Comparison of ENCODE assay signal across 19 cellular contexts in the genomic region with DNA sequence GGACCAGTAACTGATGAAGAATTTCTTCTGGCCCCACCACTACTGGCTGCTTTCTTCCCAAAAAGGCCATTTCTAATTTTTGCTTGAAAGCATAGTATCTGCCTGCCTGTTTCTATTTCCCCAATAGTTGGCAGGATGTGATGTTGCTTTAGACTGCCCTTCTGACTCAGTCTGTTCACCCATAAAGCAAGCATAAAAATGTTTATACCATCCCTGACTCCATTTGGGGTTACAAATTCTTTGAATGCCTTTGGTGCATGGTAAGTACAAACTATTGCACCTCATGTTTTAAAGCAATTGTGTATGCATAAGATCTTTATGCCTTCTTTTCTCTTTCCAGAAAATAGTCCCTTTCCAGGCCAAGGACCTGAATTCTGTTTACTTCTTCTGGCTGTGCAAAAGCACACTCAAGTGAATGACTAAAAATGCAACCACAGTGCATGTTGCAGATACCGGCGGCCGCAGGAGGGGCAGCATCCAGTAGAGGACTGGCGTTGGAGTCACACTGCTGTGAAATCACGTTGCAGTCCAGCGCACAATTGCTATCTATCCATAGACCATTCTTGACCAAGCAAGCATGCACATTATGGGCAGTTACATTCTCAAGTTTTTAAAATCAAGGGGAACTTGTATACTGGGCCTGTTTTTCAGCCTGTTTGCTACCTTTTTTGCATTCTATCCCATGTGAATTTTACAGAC.
A peak's percentile ranks its signal among the peaks of the same experiment; 100 is the strongest.
DNase-seq lines count a peak whose midpoint lies in the region; TF ChIP-seq lines count a peak whose summit lies in the region.
"Had no signal": no experiment of that assay in that cellular context is flagged by ENCODE, and none has a peak within 500 bp of the region (broad histone marks: within the 10 kb centered on the region; RNA-seq: fewer than 3 reads in every experiment).

No MANE protein-coding gene starts in this region.

- no peak overlapping the region for H2AFZ ChIP-seq in SK-N-SH (ENCODE audit: low read depth)

- H3K4me3 ChIP-seq in SK-N-SH (ENCODE audit: low read depth in 2 of 2, low read length in 1 of 2), result no peak overlapping the region
- no peak overlapping the region for H3K4me3 ChIP-seq in testis
- H3K4me3 ChIP-seq in suprapubic skin, result no peak overlapping the region
- H3K4me3 ChIP-seq: gastrocnemius medialis, upper lobe of right lung had no signal

- 0 out of 4 replicates have a peak overlapping the region, but pooled peaks of 1 of the 2 experiments have one; percentile 20 for H3K27ac ChIP-seq in SK-N-SH (ENCODE audit: low read depth in 2 of 2, low read length in 1 of 2)
- H3K27ac ChIP-seq in testis, result no peak overlapping the region
- H3K27ac ChIP-seq in suprapubic skin, result no peak overlapping the region
- H3K27ac ChIP-seq: gastrocnemius medialis, neutrophil, upper lobe of right lung had no signal

- no peak overlapping the region for H3K9ac ChIP-seq in SK-N-SH

- WGBS in SK-N-SH (ENCODE audit: low lambda C conversion rate), result 53% methylated on average over 6 of the region's 6 CpGs
- 58 to 84% methylated on average over 6 of the region's 6 CpGs for WGBS in testis, 2 donors
- 95% methylated on average over 6 of the region's 6 CpGs for WGBS in suprapubic skin

- H3K9me2 ChIP-seq in SK-N-SH, result no peaks in the 10 kb centered on the region

- H3K9me3 ChIP-seq in SK-N-SH, result no peaks in the 10 kb centered on the region
- H3K9me3 ChIP-seq in testis, result no peaks in the 10 kb centered on the region
- no peaks in the 10 kb centered on the region for H3K9me3 ChIP-seq in suprapubic skin
- H3K9me3 ChIP-seq: gastrocnemius medialis, neutrophil had no signal

- DNase-seq in ELR (ENCODE audit: low read depth), result peak; percentile 77
- DNase-seq in SK-N-SH, result no peak
- peak; percentile 10 for DNase-seq in fibroblast of peridontal ligament (ENCODE audit: extremely low read depth)
- peak; percentile 47 for DNase-seq in testis
- DNase-seq in GM13976 (ENCODE audit: low spot score), result no peak
- DNase-seq in NCI-H2171 (lab: John Stamatoyannopoulos, UW), result no peak
- DNase-seq in suprapubic skin (ENCODE audit: low spot score in 2 of 2), result no peak
- DNase-seq: activated CD4-positive, CD25-positive, alpha-beta regulatory T cell; activated gamma-delta T cell treated with Interleukin-2 at 50 U/mL for 16 hours; CD8-positive, alpha-beta T cell; effector CD8-positive, alpha-beta T cell; gastrocnemius medialis; NCI-H187; NCI-H510A treated with DMSO at 0.1 percent for 48 hours; PC-3; small intestine; SW 1271; upper lobe of right lung had no signal

- POLR2A ChIA-PET in SK-N-SH (lab: Yijun Ruan, JAX), result no interaction called here

- TF ChIP-seq EP300 in SK-N-SH (IDR thresholded peaks at IDR 0.05; ENCODE audit: borderline replicate concordance in 1 of 2, low read depth in 1 of 2, low read length in 1 of 2) (no peak), suprapubic skin (IDR thresholded peaks at IDR 0.05) (no peak)

- peaks cover 0 to 7% of the 10 kb centered on the region in 2 experiments for H3K36me3 ChIP-seq in SK-N-SH (replicated peaks in 1 of 2; ENCODE audit: control insufficient read depth in 1 of 2, insufficient read depth in 2 of 2, low read length in 1 of 2)
- H3K36me3 ChIP-seq in testis (ENCODE audit: low read depth, missing control alignments), result no peaks in the 10 kb centered on the region
- H3K36me3 ChIP-seq in suprapubic skin, result no peaks in the 10 kb centered on the region
- H3K36me3 ChIP-seq: gastrocnemius medialis, neutrophil, upper lobe of right lung had no signal

- intact Hi-C loops in testis (cut with DNase I; ENCODE audit: low total_unique reads), result no loop called here

- no peaks in the 10 kb centered on the region for H3K27me3 ChIP-seq in SK-N-SH (ENCODE audit: insufficient read depth)
- H3K27me3 ChIP-seq in testis, result no peaks in the 10 kb centered on the region
- no peaks in the 10 kb centered on the region for H3K27me3 ChIP-seq in suprapubic skin
- H3K27me3 ChIP-seq: gastrocnemius medialis, neutrophil, upper lobe of right lung had no signal

- TF ChIP-seq CTCF in SK-N-SH (IDR thresholded peaks at IDR 0.05) (no peak), testis (IDR thresholded peaks at IDR 0.05) (no peak), GM13976 (IDR thresholded peaks at IDR 0.05; ENCODE audit: borderline replicate concordance, control extremely low read depth, extremely low read depth, insufficient read depth, missing control alignments) (no peak), suprapubic skin (IDR thresholded peaks at IDR 0.05) (no peak)

- TF ChIP-seq POLR2A in testis (IDR thresholded peaks at IDR 0.05) (no peak), suprapubic skin (IDR thresholded peaks at IDR 0.05) (no peak)

- CTCF ChIA-PET in SK-N-SH (lab: Yijun Ruan, JAX), result interaction anchor here (1.0 kb wide), 1 partner anchor 13 kb away, joined by 3 read pairs; no protein-coding TSS in a partner anchor

- no peaks in the 10 kb centered on the region for H4K20me1 ChIP-seq in SK-N-SH (ENCODE audit: insufficient read depth)

- no peaks in the 10 kb centered on the region for H3K4me1 ChIP-seq in SK-N-SH (ENCODE audit: control insufficient read depth in 1 of 2, insufficient read depth in 2 of 2, low read depth in 1 of 2, low read length in 1 of 2)
- H3K4me1 ChIP-seq in testis, result peaks cover 14% of the 10 kb centered on the region
- no peaks in the 10 kb centered on the region for H3K4me1 ChIP-seq in suprapubic skin
- H3K4me1 ChIP-seq: gastrocnemius medialis, upper lobe of right lung had no signal

- no peaks in the 10 kb centered on the region for H3K79me2 ChIP-seq in SK-N-SH (ENCODE audit: insufficient read depth)

- no peaks in the 10 kb centered on the region for H3F3A ChIP-seq in SK-N-SH (replicated peaks; ENCODE audit: insufficient read depth)

- no peak overlapping the region for H3K4me2 ChIP-seq in SK-N-SH

- no peak for TF ChIP-seq RAD21 in SK-N-SH (IDR thresholded peaks at IDR 0.05; ENCODE audit: low read length)

- in situ Hi-C loops in GM13976 (cut with MboI; ENCODE audit: low sequenced_read_pairs, unreplicated experiment), result no loop called here

TF ChIP-seq in SK-N-SH, 30 proteins besides CTCF, POLR2A, EP300 and RAD21:
- no peak for TF ChIP-seq YY1 (IDR thresholded peaks at IDR 0.05; ENCODE audit: low read depth)
- TF ChIP-seq, protein P1, sequence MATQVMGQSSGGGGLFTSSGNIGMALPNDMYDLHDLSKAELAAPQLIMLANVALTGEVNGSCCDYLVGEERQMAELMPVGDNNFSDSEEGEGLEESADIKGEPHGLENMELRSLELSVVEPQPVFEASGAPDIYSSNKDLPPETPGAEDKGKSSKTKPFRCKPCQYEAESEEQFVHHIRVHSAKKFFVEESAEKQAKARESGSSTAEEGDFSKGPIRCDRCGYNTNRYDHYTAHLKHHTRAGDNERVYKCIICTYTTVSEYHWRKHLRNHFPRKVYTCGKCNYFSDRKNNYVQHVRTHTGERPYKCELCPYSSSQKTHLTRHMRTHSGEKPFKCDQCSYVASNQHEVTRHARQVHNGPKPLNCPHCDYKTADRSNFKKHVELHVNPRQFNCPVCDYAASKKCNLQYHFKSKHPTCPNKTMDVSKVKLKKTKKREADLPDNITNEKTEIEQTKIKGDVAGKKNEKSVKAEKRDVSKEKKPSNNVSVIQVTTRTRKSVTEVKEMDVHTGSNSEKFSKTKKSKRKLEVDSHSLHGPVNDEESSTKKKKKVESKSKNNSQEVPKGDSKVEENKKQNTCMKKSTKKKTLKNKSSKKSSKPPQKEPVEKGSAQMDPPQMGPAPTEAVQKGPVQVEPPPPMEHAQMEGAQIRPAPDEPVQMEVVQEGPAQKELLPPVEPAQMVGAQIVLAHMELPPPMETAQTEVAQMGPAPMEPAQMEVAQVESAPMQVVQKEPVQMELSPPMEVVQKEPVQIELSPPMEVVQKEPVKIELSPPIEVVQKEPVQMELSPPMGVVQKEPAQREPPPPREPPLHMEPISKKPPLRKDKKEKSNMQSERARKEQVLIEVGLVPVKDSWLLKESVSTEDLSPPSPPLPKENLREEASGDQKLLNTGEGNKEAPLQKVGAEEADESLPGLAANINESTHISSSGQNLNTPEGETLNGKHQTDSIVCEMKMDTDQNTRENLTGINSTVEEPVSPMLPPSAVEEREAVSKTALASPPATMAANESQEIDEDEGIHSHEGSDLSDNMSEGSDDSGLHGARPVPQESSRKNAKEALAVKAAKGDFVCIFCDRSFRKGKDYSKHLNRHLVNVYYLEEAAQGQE (IDR thresholded peaks at IDR 0.05; ENCODE audit: low read depth, low read length), result no peak
- TF ChIP-seq TCF12 (IDR thresholded peaks at IDR 0.05), result 0 out of 2 replicates have a peak, but pooled peaks have one; percentile 15
- no peak for TF ChIP-seq GABPA (IDR thresholded peaks at IDR 0.05; ENCODE audit: low read depth)

Comparison
In these comparisons a context has a peak if more than half of its experiments do, and no peak if none do; other contexts are left out.
1. DNase-seq: peak in ELR (single experiment), fibroblast of peridontal ligament (single experiment) and testis (single experiment); none in SK-N-SH (single experiment), GM13976 (single experiment), NCI-H2171 (single experiment) and suprapubic skin (0 of 2).